Comparison of ENCODE assay signal across 13 cellular contexts in the genomic region with DNA sequence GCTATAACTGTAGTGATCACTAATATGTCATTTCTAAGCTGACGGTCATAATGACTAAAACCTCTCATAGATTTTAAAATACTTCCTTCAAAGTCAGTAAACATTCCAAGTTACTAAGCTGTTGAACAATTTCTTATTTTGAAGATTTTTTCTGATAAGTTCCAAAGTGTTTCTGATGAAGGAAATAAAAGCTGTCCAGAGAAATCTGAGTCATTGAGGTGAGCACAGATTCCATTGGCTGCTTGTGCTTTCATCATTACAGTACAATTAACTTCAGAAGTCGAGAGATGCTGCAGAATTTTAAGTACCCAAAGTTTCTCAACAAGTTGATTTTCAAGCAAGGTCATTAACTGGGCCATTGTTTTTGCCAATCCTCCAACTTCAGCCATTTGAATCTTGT. TPM values are rescaled to one million over a fixed set of nuclear protein-coding genes. Genes with fewer than 3 reads are reported as not detected.
DNase-seq lines count a peak whose midpoint lies in the region; ATAC-seq and TF ChIP-seq lines count a peak whose summit lies in the region.
"Had no signal": no experiment of that assay in that cellular context is flagged by ENCODE, and none has a peak within 500 bp of the region (broad histone marks: within the 10 kb centered on the region; RNA-seq: fewer than 3 reads in every experiment).

No MANE protein-coding gene starts in this region.

- no peaks in the 10 kb centered on the region for H3K9me3 ChIP-seq in MG63
- H3K9me3 ChIP-seq: BLaER1 had no signal

- peak overlapping the region; percentile 54 for H3K4me3 Mint-ChIP-seq in activated naive CD4-positive, alpha-beta T cell treated with anti-CD3 and anti-CD28 coated beads, Interleukin-2, amount 10 ng/mL, durations not matched to agents 7 days and 5 days
- H3K4me3 Mint-ChIP-seq in stimulated activated memory B cell treated with anti-CD40 and anti-IgM and Interleukin-4, amounts not matched to agents 10 μg/mL and 1 μg/mL and 100 μg/mL, for 72 hours = no peak overlapping the region

- CTCF ChIA-PET in activated naive CD4-positive, alpha-beta T cell treated with anti-CD3 and anti-CD28 coated beads, Interleukin-2, amount 10 ng/mL, durations not matched to agents 7 days and 5 days (lab: Charles Lee) = no interaction called here

- H3K27ac Mint-ChIP-seq in activated naive CD4-positive, alpha-beta T cell treated with anti-CD3 and anti-CD28 coated beads, Interleukin-2, amount 10 ng/mL, durations not matched to agents 7 days and 5 days = peak overlapping the region; percentile 98
- H3K27ac Mint-ChIP-seq in stimulated activated memory B cell treated with anti-CD40 and anti-IgM and Interleukin-4, amounts not matched to agents 10 μg/mL and 1 μg/mL and 100 μg/mL, for 72 hours = peak overlapping the region; percentile 95

- no peaks in the 10 kb centered on the region for H3K27me3 ChIP-seq in MG63
- H3K27me3 ChIP-seq: BLaER1 had no signal

- peaks cover 63% of the 10 kb centered on the region for H3K36me3 Mint-ChIP-seq in activated naive CD4-positive, alpha-beta T cell treated with anti-CD3 and anti-CD28 coated beads, Interleukin-2, amount 10 ng/mL, durations not matched to agents 7 days and 5 days
- H3K36me3 Mint-ChIP-seq in stimulated activated memory B cell treated with anti-CD40 and anti-IgM and Interleukin-4, amounts not matched to agents 10 μg/mL and 1 μg/mL and 100 μg/mL, for 72 hours = peaks cover 66% of the 10 kb centered on the region

- H3K27me3 Mint-ChIP-seq in activated naive CD4-positive, alpha-beta T cell treated with anti-CD3 and anti-CD28 coated beads, Interleukin-2, amount 10 ng/mL, durations not matched to agents 7 days and 5 days = no peaks in the 10 kb centered on the region
- H3K27me3 Mint-ChIP-seq in stimulated activated memory B cell treated with anti-CD40 and anti-IgM and Interleukin-4, amounts not matched to agents 10 μg/mL and 1 μg/mL and 100 μg/mL, for 72 hours = no peaks in the 10 kb centered on the region

- peaks cover 13% of the 10 kb centered on the region for H3K36me3 ChIP-seq in MG63

- H3K27ac ChIP-seq in epithelial cell of prostate = peak overlapping the region; percentile 41
- H3K27ac ChIP-seq: BLaER1 had no signal

- ATAC-seq in SK-N-SH treated with all-trans-retinoic acid at 6 μM for 48 hours = peak; percentile 44
- no peak for ATAC-seq in stimulated activated memory B cell treated with anti-CD40 and anti-IgM and Interleukin-4, amounts not matched to agents 10 μg/mL and 1 μg/mL and 100 μg/mL, for 72 hours
- no peak for ATAC-seq in GM21717 (IDR thresholded peaks at IDR 0.05; ENCODE audit: unreplicated experiment)
- no peak for ATAC-seq in GM21737 (IDR thresholded peaks at IDR 0.05; ENCODE audit: unreplicated experiment)

- no peak overlapping the region for H3K4me3 ChIP-seq in MG63
- H3K4me3 ChIP-seq: BLaER1 had no signal

- H3K9me3 Mint-ChIP-seq in activated naive CD4-positive, alpha-beta T cell treated with anti-CD3 and anti-CD28 coated beads, Interleukin-2, amount 10 ng/mL, durations not matched to agents 7 days and 5 days = no peaks in the 10 kb centered on the region
- no peaks in the 10 kb centered on the region for H3K9me3 Mint-ChIP-seq in stimulated activated memory B cell treated with anti-CD40 and anti-IgM and Interleukin-4, amounts not matched to agents 10 μg/mL and 1 μg/mL and 100 μg/mL, for 72 hours

- no peak for DNase-seq in activated naive CD4-positive, alpha-beta T cell treated with anti-CD3 and anti-CD28 coated beads, Interleukin-2, amount 10 ng/mL, durations not matched to agents 7 days and 5 days
- no peak for DNase-seq in activated naive CD4-positive, alpha-beta T cell (lab: John Stamatoyannopoulos, UW)
- DNase-seq in epithelial cell of prostate (ENCODE audit: low read depth, low spot score) = no peak
- DNase-seq in MG63 = no peak
- DNase-seq: activated CD4-positive, alpha-beta T cell treated with anti-CD3 and anti-CD28 coated beads, Interleukin-2, amount 50 U/mL, for 4 hours; midbrain; Right ventricle myocardium superior had no signal

- peaks cover 87% of the 10 kb centered on the region for H3K4me1 Mint-ChIP-seq in activated naive CD4-positive, alpha-beta T cell treated with anti-CD3 and anti-CD28 coated beads, Interleukin-2, amount 10 ng/mL, durations not matched to agents 7 days and 5 days
- peaks cover 84% of the 10 kb centered on the region for H3K4me1 Mint-ChIP-seq in stimulated activated memory B cell treated with anti-CD40 and anti-IgM and Interleukin-4, amounts not matched to agents 10 μg/mL and 1 μg/mL and 100 μg/mL, for 72 hours

TF ChIP-seq in SK-N-SH treated with all-trans-retinoic acid at 6 μM for 48 hours, 23 proteins besides CTCF, POLR2A, EP300 and RAD21:
- TF ChIP-seq SNAI2 (CRISPR knock-in tag; IDR thresholded peaks at IDR 0.05) (no peak), ZNF70 (CRISPR knock-in tag; IDR thresholded peaks at IDR 0.05) (no peak), ZNF565 (CRISPR knock-in tag; conservative IDR thresholded peaks at IDR 0.05; ENCODE audit: low read depth) (no peak), POU6F1 (CRISPR knock-in tag; IDR thresholded peaks at IDR 0.05; ENCODE audit: borderline replicate concordance, low read depth) (no peak), OSR1 (CRISPR knock-in tag; IDR thresholded peaks at IDR 0.05) (no peak), ZC3H10 (CRISPR knock-in tag; IDR thresholded peaks at IDR 0.05) (no peak), ZFP3 (CRISPR knock-in tag; IDR thresholded peaks at IDR 0.05) (no peak), ARNTL (CRISPR knock-in tag; IDR thresholded peaks at IDR 0.05; ENCODE audit: borderline replicate concordance, low read depth) (no peak), ZFP30 (CRISPR knock-in tag; IDR thresholded peaks at IDR 0.05) (no peak), TCF4 (CRISPR knock-in tag; IDR thresholded peaks at IDR 0.05; ENCODE audit: borderline replicate concordance) (no peak), TOX (CRISPR knock-in tag; IDR thresholded peaks at IDR 0.05; ENCODE audit: borderline replicate concordance) (no peak), GLIS3 (CRISPR knock-in tag; IDR thresholded peaks at IDR 0.05) (no peak), CSDC2 (CRISPR knock-in tag; IDR thresholded peaks at IDR 0.05) (no peak)
- TF ChIP-seq, protein P1, sequence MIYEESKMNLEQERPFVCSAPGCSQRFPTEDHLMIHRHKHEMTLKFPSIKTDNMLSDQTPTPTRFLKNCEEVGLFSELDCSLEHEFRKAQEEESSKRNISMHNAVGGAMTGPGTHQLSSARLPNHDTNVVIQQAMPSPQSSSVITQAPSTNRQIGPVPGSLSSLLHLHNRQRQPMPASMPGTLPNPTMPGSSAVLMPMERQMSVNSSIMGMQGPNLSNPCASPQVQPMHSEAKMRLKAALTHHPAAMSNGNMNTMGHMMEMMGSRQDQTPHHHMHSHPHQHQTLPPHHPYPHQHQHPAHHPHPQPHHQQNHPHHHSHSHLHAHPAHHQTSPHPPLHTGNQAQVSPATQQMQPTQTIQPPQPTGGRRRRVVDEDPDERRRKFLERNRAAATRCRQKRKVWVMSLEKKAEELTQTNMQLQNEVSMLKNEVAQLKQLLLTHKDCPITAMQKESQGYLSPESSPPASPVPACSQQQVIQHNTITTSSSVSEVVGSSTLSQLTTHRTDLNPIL (CRISPR knock-in tag; IDR thresholded peaks at IDR 0.05; ENCODE audit: low read depth) = no peak

RNA-seq across cellular contexts. Expression of gene NLRC5, which starts 23.9 kb away (rescaled TPM):
- total RNA-seq in MG63 (2014; rRNA removed; shearing (Covaris generic); ENCODE audit: low replicate concordance) = 4.9 and 11.7 TPM in 2 replicates

RNA-seq across cellular contexts. Expression of gene CETP, which starts 51.5 kb away (rescaled TPM):
- not detected in 2 replicates for total RNA-seq in MG63 (2014; rRNA removed; shearing (Covaris generic); ENCODE audit: low replicate concordance)
- total RNA-seq: chondrocyte had no signal
